ENCODE assay signal across 28 cellular contexts in genomic region chr2:1413156-1413690, GRCh38. TPM values are rescaled to one million over a fixed set of nuclear protein-coding genes. Genes with fewer than 3 reads are reported as not detected.
"Had no signal": no experiment of that assay in that cellular context is flagged by ENCODE, and none has a peak within 500 bp of the region (broad histone marks: within the 10 kb centered on the region; RNA-seq: fewer than 3 reads in every experiment).

TSS of gene TPO (plus strand) at chr2:1413463. CDS start at chr2:1414409, 946 bp downstream.

- DNase-seq: activated CD4-positive, alpha-beta memory T cell treated with anti-CD3 and anti-CD28 coated beads for 36 hours; activated CD4-positive, alpha-beta T cell treated with anti-CD3 and anti-CD28 coated beads, Interleukin-2, amount 10 ng/mL, durations not matched to agents 7 days and 5 days; activated CD4-positive, CD25-positive, alpha-beta regulatory T cell; activated CD8-positive, alpha-beta memory T cell treated with anti-CD3 and anti-CD28 coated beads for 24 hours; activated gamma-delta T cell treated with Interleukin-2 at 50 U/mL for 16 hours; activated naive CD4-positive, alpha-beta T cell treated with anti-CD3 and anti-CD28 coated beads, Interleukin-2, amount 10 ng/mL, durations not matched to agents 7 days and 5 days; activated naive CD8-positive, alpha-beta T cell treated with anti-CD3 and anti-CD28 coated beads for 36 hours; activated T-cell treated with anti-CD3 and anti-CD28 coated beads for 4 hours; activated T-cell treated with anti-CD3 and anti-CD28 coated beads, Interleukin-2, amount 50 U/mL, for 72 hours; MG63; MV-4-11; NCI-H1092 treated with DMSO at 0.1 percent for 48 hours; NCI-H1417 treated with DMSO at 0.1 percent for 48 hours; NCI-H1694; NCI-H2081; NCI-H510A treated with DMSO at 0.1 percent for 48 hours; NCI-H69; NK-92 treated with Interleukin-12 subunit alpha and Interleukin-12 subunit beta, amount 100 ng/mL, for 24 hours; OCI-M1; Right ventricle myocardium superior; SJCRH30; SK-N-SH; T-helper 1 cell had no signal

- H3K36me3 ChIP-seq: MG63, SJCRH30 had no signal

- H3K27ac ChIP-seq: KMS-11, RWPE1, SJCRH30, VCaP had no signal

- H3K4me2 ChIP-seq: KMS-11, SK-N-SH had no signal

- H3K9me3 ChIP-seq: SJCRH30 had no signal

- H3K4me1 ChIP-seq: SJCRH30 had no signal

- H3K4me3 ChIP-seq: MG63, SJCRH30 had no signal

- ATAC-seq: activated T-cell treated with anti-CD3 and anti-CD28 coated beads, Interleukin-2, amount 50 U/mL, for 72 hours; Panc1 had no signal

- H3K9ac ChIP-seq: KMS-11, SK-N-SH had no signal

- H3K27me3 ChIP-seq: MG63 had no signal

RNA-seq across cellular contexts. Expression of gene TPO, which starts in this region (rescaled TPM):
- total RNA-seq: activated CD4-positive, alpha-beta memory T cell treated with anti-CD3 and anti-CD28 coated beads for 36 hours; activated naive CD8-positive, alpha-beta T cell treated with anti-CD3 and anti-CD28 coated beads for 36 hours; activated T-cell treated with anti-CD3 and anti-CD28 coated beads, Interleukin-2, amount 50 U/mL, for 72 hours; activated T-helper 2 cell treated with anti-CD3 and anti-CD28 coated beads, Interferon-gamma antibody, Interleukin-2, Interleukin-4, amounts not matched to agents 10 μg/mL and 5 μg/mL and 100 μg/mL, durations not matched to agents 14 hours and 24 hours and 36 hours; SJCRH30 had no signal
- polyA plus RNA-seq: SK-N-SH had no signal
